In the genomic region with DNA sequence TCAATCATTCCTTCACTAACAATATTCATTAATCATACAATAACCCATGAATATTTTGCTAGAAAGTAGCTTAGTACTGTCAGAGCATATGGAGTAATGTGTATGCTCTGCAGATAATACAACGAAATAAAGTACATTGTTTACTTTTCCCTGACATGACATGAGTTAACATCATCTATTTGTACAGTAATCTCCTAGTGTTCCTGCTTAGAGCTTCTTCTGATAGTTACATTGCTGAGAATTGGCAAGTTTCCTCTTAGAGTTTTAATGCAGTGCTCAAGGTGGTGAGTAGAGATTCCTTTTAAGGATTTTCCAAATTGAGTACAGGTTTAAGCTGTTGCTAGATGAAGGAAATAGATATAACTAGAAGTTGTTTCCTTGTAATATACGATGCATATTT, we compare ENCODE assay signal across 8 cellular contexts.
"Had no signal": no experiment of that assay in that cellular context is flagged by ENCODE, and none has a peak within 500 bp of the region (broad histone marks: within the 10 kb centered on the region; RNA-seq: fewer than 3 reads in every experiment).

No MANE protein-coding gene starts in this region.

- H3K4me3 ChIP-seq: GM23248, HAP-1, K562 had no signal

- H3K4me1 ChIP-seq: HAP-1 had no signal

- ATAC-seq: HCT116, K562 had no signal

- H2AFZ ChIP-seq: GM23248 had no signal

- H3K27ac ChIP-seq: GM23248 had no signal

- DNase-seq: GM23248, GOT3, H7, HFFc6, IMR-90 had no signal

- H3K9me3 ChIP-seq: HAP-1 had no signal

- H3K36me3 ChIP-seq: HAP-1 had no signal

- H3K9ac ChIP-seq: GM23248 had no signal
